ENCODE assay signal across 18 cellular contexts in genomic region chr17:29844339-29845048, GRCh38.
DNase-seq lines count a peak whose midpoint lies in the region; ATAC-seq and TF ChIP-seq lines count a peak whose summit lies in the region.
"Had no signal": no experiment of that assay in that cellular context is flagged by ENCODE, and none has a peak within 500 bp of the region (broad histone marks: within the 10 kb centered on the region; RNA-seq: fewer than 3 reads in every experiment).

No MANE protein-coding gene starts in this region.

- peaks cover 3% of the 10 kb centered on the region for H3K79me2 ChIP-seq in hepatocyte
- H3K79me2 ChIP-seq in OCI-LY7 (ENCODE audit: insufficient read depth, low read depth, low read length), result no peaks in the 10 kb centered on the region; the same call in 1 of the 2 replicates

- H3K9me2 ChIP-seq in hepatocyte (replicated peaks; ENCODE audit: insufficient read depth) (no peaks in the 10 kb centered on the region), OCI-LY7 (ENCODE audit: insufficient read depth, low read length) (no peaks in the 10 kb centered on the region)

- ATAC-seq in WTC11 (peak; percentile 66), HG03039 (IDR thresholded peaks at IDR 0.05; ENCODE audit: unreplicated experiment) (no peak)
- ATAC-seq: natural killer cell treated with Interleukin-12 subunit alpha and Interleukin-12 subunit beta and Interleukin-15 and Interleukin-18, amount 100 ng/mL, for 72 hours had no signal

- H3K4me3 ChIP-seq in hepatocyte (no peak overlapping the region), OCI-LY7 (ENCODE audit: low read depth, low read length, poor library complexity, severe bottlenecking) (no peak overlapping the region)
- H3K4me3 ChIP-seq: esophagus muscularis mucosa, PC-9, skin epidermis had no signal

- WGBS in hepatocyte (ENCODE audit: low lambda C conversion rate, missing lambda C conversion rate), result 55% methylated on average over 1 of the region's 1 CpG

- no peaks in the 10 kb centered on the region for H3K9me3 ChIP-seq in hepatocyte (ENCODE audit: low read depth)
- no peaks in the 10 kb centered on the region for H3K9me3 ChIP-seq in OCI-LY7 (ENCODE audit: low read length)
- H3K9me3 ChIP-seq: esophagus muscularis mucosa had no signal

- no peak for TF ChIP-seq CTCF in WTC11 (IDR thresholded peaks at IDR 0.05)
- TF ChIP-seq CTCF in hepatocyte (IDR thresholded peaks at IDR 0.05; ENCODE audit: poor library complexity), result no peak
- no peak for TF ChIP-seq CTCF in OCI-LY7 (conservative IDR thresholded peaks at IDR 0.05; ENCODE audit: low read length)

- CTCF ChIA-PET in HEK293T (lab: Yijun Ruan, JAX) (interaction anchor here (1.1 kb wide), 1 partner anchor 40 kb away, joined by 3 read pairs; no protein-coding TSS in a partner anchor), WTC11 (lab: Charles Lee) (interaction anchor here (1.2 to 1.4 kb wide), 3 partner anchors 86 to 249 kb away, joined by 3 to 7 read pairs (median 5); no protein-coding TSS in a partner anchor), OCI-LY7 (lab: Charles Lee; ENCODE audit: unreplicated experiment) (no interaction called here)

- H3K36me3 ChIP-seq in hepatocyte (replicated peaks; ENCODE audit: insufficient read depth, low read depth) (no peaks in the 10 kb centered on the region), OCI-LY7 (ENCODE audit: insufficient read depth, low read length) (peaks cover 40% of the 10 kb centered on the region)
- H3K36me3 ChIP-seq: esophagus muscularis mucosa had no signal

- H3K27me3 ChIP-seq in hepatocyte, result no peaks in the 10 kb centered on the region
- H3K27me3 ChIP-seq: esophagus muscularis mucosa had no signal

- peak; percentile 15 for DNase-seq in DMS79 (lab: John Stamatoyannopoulos, UW)
- DNase-seq in HEK293T (ENCODE audit: extremely low spot score), result peak; percentile 21
- DNase-seq in WTC11 (ENCODE audit: low spot score), result no peak
- DNase-seq in hepatocyte (ENCODE audit: low spot score), result peak; percentile 44
- DNase-seq in OCI-LY7 (ENCODE audit: low spot score), result no peak
- DNase-seq in HuH-7.5 (ENCODE audit: low spot score), result no peak
- DNase-seq: activated CD4-positive, alpha-beta T cell treated with anti-CD3 and anti-CD28 coated beads, Interleukin-2, amount 50 U/mL, for 48 hours; activated naive CD4-positive, alpha-beta T cell; cerebellar nuclear complex; islet precursor cell; NCI-H1930; PC-9 had no signal

- BruUV-seq in OCI-LY7 (replicated peaks; lab: Mats Ljungman, UMichigan), result no TSS peak

- H4K20me1 ChIP-seq in hepatocyte (ENCODE audit: insufficient read depth, poor library complexity, severe bottlenecking), result no peaks in the 10 kb centered on the region
- peaks cover 4% of the 10 kb centered on the region; the same call in 1 of the 2 replicates for H4K20me1 ChIP-seq in OCI-LY7 (ENCODE audit: insufficient read depth, low read length)

- H2AFZ ChIP-seq in hepatocyte, result no peak overlapping the region
- no peak overlapping the region for H2AFZ ChIP-seq in OCI-LY7 (ENCODE audit: low read length)
- H2AFZ ChIP-seq: PC-9 had no signal

- H3K4me2 ChIP-seq in hepatocyte (no peak overlapping the region), OCI-LY7 (ENCODE audit: low read length) (no peak overlapping the region)
- H3K4me2 ChIP-seq: PC-9 had no signal

- no peak overlapping the region for H3K27ac ChIP-seq in hepatocyte
- H3K27ac ChIP-seq in OCI-LY7 (ENCODE audit: low read depth, low read length, poor library complexity, severe bottlenecking), result no peak overlapping the region
- H3K27ac ChIP-seq: C4-2B, esophagus muscularis mucosa, PC-9 had no signal

- H3K4me3 Mint-ChIP-seq in WTC11, result no peak overlapping the region
- H3K4me3 Mint-ChIP-seq: natural killer cell treated with Interleukin-12 subunit alpha and Interleukin-12 subunit beta and Interleukin-15 and Interleukin-18, amount 100 ng/mL, for 72 hours; T-helper 2 cell treated with Interferon-gamma antibody and Interleukin-4, amounts not matched to agents 5 μg/mL and 100 μg/mL, for 36 hours had no signal

- H3K9me3 Mint-ChIP-seq in WTC11, result peaks cover 8% of the 10 kb centered on the region; the same call in 1 of the 2 replicates
- H3K9me3 Mint-ChIP-seq: natural killer cell treated with Interleukin-12 subunit alpha and Interleukin-12 subunit beta and Interleukin-15 and Interleukin-18, amount 100 ng/mL, for 72 hours; T-helper 2 cell treated with Interferon-gamma antibody and Interleukin-4, amounts not matched to agents 5 μg/mL and 100 μg/mL, for 36 hours had no signal

- H3K4me1 Mint-ChIP-seq in WTC11, result peaks cover 14% of the 10 kb centered on the region

- POLR2A ChIA-PET in HEK293T (lab: Yijun Ruan, JAX) (interaction anchor here (0.7 kb wide), 1 partner anchor 85 kb away, joined by 4 read pairs; the partner anchor contains the start of gene SSH2), WTC11 (lab: Charles Lee) (interaction anchor here (0.6 kb wide), 1 partner anchor 174 kb away, joined by 3 read pairs; no protein-coding TSS in a partner anchor), OCI-LY7 (lab: Charles Lee) (interaction anchor here (0.7 to 1.5 kb wide), 2 partner anchors 13 to 35 kb away, joined by 3 read pairs; no protein-coding TSS in a partner anchor)

- no peaks in the 10 kb centered on the region for H3K36me3 Mint-ChIP-seq in WTC11
- H3K36me3 Mint-ChIP-seq: natural killer cell treated with Interleukin-12 subunit alpha and Interleukin-12 subunit beta and Interleukin-15 and Interleukin-18, amount 100 ng/mL, for 72 hours had no signal

- intact Hi-C loops in OCI-LY7 (cut with micrococcal nuclease; ENCODE audit: unreplicated experiment), result no loop called here

- H3K4me1 ChIP-seq in hepatocyte (ENCODE audit: insufficient read depth) (no peaks in the 10 kb centered on the region), OCI-LY7 (ENCODE audit: insufficient read depth, low read length, poor library complexity, severe bottlenecking) (no peaks in the 10 kb centered on the region)

- peak overlapping the region; percentile 55; the same call in 1 of the 2 replicates for H3K27ac Mint-ChIP-seq in WTC11
- H3K27ac Mint-ChIP-seq: natural killer cell treated with Interleukin-12 subunit alpha and Interleukin-12 subunit beta and Interleukin-15 and Interleukin-18, amount 100 ng/mL, for 72 hours; T-helper 2 cell treated with Interferon-gamma antibody and Interleukin-4, amounts not matched to agents 5 μg/mL and 100 μg/mL, for 36 hours had no signal

- H3K27me3 Mint-ChIP-seq in WTC11 (ENCODE audit: low read depth), result no peaks in the 10 kb centered on the region
- H3K27me3 Mint-ChIP-seq: natural killer cell treated with Interleukin-12 subunit alpha and Interleukin-12 subunit beta and Interleukin-15 and Interleukin-18, amount 100 ng/mL, for 72 hours had no signal

TF ChIP-seq in HEK293T, 16 proteins besides CTCF, POLR2A, EP300 and RAD21 (continues in another document):
- TF ChIP-seq LEF1 (IDR thresholded peaks at IDR 0.05; ENCODE audit: borderline replicate concordance) (no peak), SP1 (IDR thresholded peaks at IDR 0.05) (no peak), SUZ12 (IDR thresholded peaks at IDR 0.05) (no peak), ZNF384 (IDR thresholded peaks at IDR 0.05) (no peak), ELF4 (IDR thresholded peaks at IDR 0.05) (no peak), FOXA1 (IDR thresholded peaks at IDR 0.05) (no peak), ARNT (IDR thresholded peaks at IDR 0.05) (no peak), L3MBTL2 (conservative IDR thresholded peaks at IDR 0.05) (no peak), TARDBP (IDR thresholded peaks at IDR 0.05) (no peak), PKNOX1 (IDR thresholded peaks at IDR 0.05) (no peak; the same call in 1 of the 2 replicates), FOXM1 (IDR thresholded peaks at IDR 0.05; ENCODE audit: borderline replicate concordance) (no peak), NFRKB (IDR thresholded peaks at IDR 0.05) (no peak), CTBP1 (IDR thresholded peaks at IDR 0.05; ENCODE audit: borderline replicate concordance) (no peak), FOXK2 (IDR thresholded peaks at IDR 0.05) (no peak), BHLHE40 (IDR thresholded peaks at IDR 0.05; ENCODE audit: borderline replicate concordance) (no peak)

TF ChIP-seq in WTC11, 78 proteins besides CTCF, POLR2A, EP300 and RAD21:
- TF ChIP-seq ZBTB21 (CRISPR knock-in tag; IDR thresholded peaks at IDR 0.05; ENCODE audit: borderline replicate concordance) (no peak), CREM (CRISPR knock-in tag; IDR thresholded peaks at IDR 0.05) (no peak), NFATC4 (CRISPR knock-in tag; IDR thresholded peaks at IDR 0.05) (no peak), ZNF138 (CRISPR knock-in tag; conservative IDR thresholded peaks at IDR 0.05) (no peak)
- TF ChIP-seq, protein P1, sequence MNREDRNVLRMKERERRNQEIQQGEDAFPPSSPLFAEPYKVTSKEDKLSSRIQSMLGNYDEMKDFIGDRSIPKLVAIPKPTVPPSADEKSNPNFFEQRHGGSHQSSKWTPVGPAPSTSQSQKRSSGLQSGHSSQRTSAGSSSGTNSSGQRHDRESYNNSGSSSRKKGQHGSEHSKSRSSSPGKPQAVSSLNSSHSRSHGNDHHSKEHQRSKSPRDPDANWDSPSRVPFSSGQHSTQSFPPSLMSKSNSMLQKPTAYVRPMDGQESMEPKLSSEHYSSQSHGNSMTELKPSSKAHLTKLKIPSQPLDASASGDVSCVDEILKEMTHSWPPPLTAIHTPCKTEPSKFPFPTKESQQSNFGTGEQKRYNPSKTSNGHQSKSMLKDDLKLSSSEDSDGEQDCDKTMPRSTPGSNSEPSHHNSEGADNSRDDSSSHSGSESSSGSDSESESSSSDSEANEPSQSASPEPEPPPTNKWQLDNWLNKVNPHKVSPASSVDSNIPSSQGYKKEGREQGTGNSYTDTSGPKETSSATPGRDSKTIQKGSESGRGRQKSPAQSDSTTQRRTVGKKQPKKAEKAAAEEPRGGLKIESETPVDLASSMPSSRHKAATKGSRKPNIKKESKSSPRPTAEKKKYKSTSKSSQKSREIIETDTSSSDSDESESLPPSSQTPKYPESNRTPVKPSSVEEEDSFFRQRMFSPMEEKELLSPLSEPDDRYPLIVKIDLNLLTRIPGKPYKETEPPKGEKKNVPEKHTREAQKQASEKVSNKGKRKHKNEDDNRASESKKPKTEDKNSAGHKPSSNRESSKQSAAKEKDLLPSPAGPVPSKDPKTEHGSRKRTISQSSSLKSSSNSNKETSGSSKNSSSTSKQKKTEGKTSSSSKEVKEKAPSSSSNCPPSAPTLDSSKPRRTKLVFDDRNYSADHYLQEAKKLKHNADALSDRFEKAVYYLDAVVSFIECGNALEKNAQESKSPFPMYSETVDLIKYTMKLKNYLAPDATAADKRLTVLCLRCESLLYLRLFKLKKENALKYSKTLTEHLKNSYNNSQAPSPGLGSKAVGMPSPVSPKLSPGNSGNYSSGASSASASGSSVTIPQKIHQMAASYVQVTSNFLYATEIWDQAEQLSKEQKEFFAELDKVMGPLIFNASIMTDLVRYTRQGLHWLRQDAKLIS (CRISPR knock-in tag; IDR thresholded peaks at IDR 0.05; ENCODE audit: borderline replicate concordance), result no peak

Comparison
In these comparisons a context has a peak if more than half of its experiments do, and no peak if none do; other contexts are left out.
1. DNase-seq: peak in DMS79 (single experiment), HEK293T (single experiment) and hepatocyte (single experiment); none in WTC11 (single experiment), OCI-LY7 (single experiment) and HuH-7.5 (single experiment).